In genomic region chr7:102328863-102329262, GRCh38 we compare ENCODE assay signal across 17 cellular contexts. TPM values are rescaled to one million over a fixed set of nuclear protein-coding genes. Genes with fewer than 3 reads are reported as not detected.
"Had no signal": no experiment of that assay in that cellular context is flagged by ENCODE, and none has a peak within 500 bp of the region (broad histone marks: within the 10 kb centered on the region; RNA-seq: fewer than 3 reads in every experiment).

No MANE protein-coding gene starts in this region.

RNA-seq across cellular contexts. Expression of gene SPDYE6, which starts 27.4 kb away (rescaled TPM):
- total RNA-seq: activated CD4-positive, alpha-beta T cell treated with anti-CD3 and anti-CD28 coated beads for 36 hours; activated CD8-positive, alpha-beta T cell treated with anti-CD3 and anti-CD28 coated beads for 36 hours; activated T-cell treated with anti-CD3 and anti-CD28 coated beads, Interleukin-2, amount 50 U/mL, for 4 hours; astrocyte; bronchial epithelial cell; cardiac septum; chondrocyte; dermis blood vessel endothelial cell; endothelial cell of umbilical vein; esophagus squamous epithelium; fibroblast of lung; fibroblast of villous mesenchyme; gastroesophageal sphincter; glomerular endothelial cell; heart right ventricle; hepatocyte; T-helper 1 cell treated with Interleukin-12 subunit alpha and Interleukin-12 subunit beta and Interleukin-4 antibody, amounts not matched to agents 30 ng/mL and 1 ng/mL, for 36 hours had no signal
- polyA plus RNA-seq: endothelial cell of umbilical vein, fibroblast of lung had no signal
